Comparison of ENCODE assay signal across 29 cellular contexts in the genomic region with DNA sequence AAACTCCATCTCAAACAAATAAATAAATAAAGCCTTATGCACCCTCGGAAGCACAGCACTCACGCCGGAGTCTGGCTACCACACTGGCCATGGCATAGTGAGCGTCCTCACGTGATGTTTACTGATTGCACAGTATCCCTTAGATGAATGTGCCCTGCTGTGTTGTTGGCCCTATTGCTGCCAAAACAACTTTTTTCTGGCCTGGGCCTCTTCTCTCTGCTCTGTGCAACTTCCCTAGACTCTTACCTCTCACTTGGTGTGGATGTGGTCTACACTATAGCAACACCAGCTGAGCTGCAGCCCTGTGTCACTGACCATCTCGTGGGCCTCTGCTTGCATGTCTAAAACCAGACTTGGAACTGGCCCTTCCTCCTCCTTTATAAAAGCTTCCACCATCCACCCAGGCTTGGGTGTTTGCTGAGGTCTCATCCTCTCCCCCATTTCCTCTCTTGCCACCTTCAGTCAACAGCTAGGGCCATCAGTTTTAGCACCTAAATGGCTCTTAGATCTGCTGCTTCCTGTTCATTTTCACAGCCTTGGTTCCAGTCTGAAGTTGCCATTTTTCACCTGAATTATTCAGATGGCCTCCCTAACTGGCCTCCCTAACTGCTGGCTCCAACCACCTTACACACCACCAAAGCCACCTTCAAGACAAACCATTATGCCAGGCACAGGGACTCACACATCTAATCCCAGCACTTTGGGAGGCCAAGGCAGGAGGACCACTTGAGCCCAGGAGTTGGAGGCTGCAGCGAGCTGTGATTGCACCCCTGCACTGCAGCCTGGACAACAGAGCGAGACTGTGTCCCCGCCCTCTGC. TPM values are rescaled to one million over a fixed set of nuclear protein-coding genes. Genes with fewer than 3 reads are reported as not detected.
A peak's percentile ranks its signal among the peaks of the same experiment; 100 is the strongest.
DNase-seq lines count a peak whose midpoint lies in the region; ATAC-seq and TF ChIP-seq lines count a peak whose summit lies in the region.
"Had no signal": no experiment of that assay in that cellular context is flagged by ENCODE, and none has a peak within 500 bp of the region (broad histone marks: within the 10 kb centered on the region; RNA-seq: fewer than 3 reads in every experiment).

No MANE protein-coding gene starts in this region.

- intact Hi-C loops in activated CD4-positive, alpha-beta memory T cell treated with anti-CD3 and anti-CD28 coated beads for 36 hours (cut with micrococcal nuclease), result no loop called here
- intact Hi-C loops in CD8-positive, alpha-beta T cell (cut with DNase I, micrococcal nuclease), result no loop called here

- peaks cover 3% of the 10 kb centered on the region for H3K36me3 Mint-ChIP-seq in activated CD4-positive, alpha-beta memory T cell treated with anti-CD3 and anti-CD28 coated beads, Interleukin-2, amount 10 ng/mL, durations not matched to agents 7 days and 5 days (ENCODE audit: low read depth)
- H3K36me3 Mint-ChIP-seq in activated CD4-positive, alpha-beta memory T cell treated with anti-CD3 and anti-CD28 coated beads for 36 hours, result peaks cover 16% of the 10 kb centered on the region
- peaks cover 56% of the 10 kb centered on the region for H3K36me3 Mint-ChIP-seq in CD8-positive, alpha-beta T cell
- H3K36me3 Mint-ChIP-seq in activated CD8-positive, alpha-beta T cell treated with anti-CD3 and anti-CD28 coated beads, Interleukin-2, amount 10 ng/mL, durations not matched to agents 7 days and 5 days (ENCODE audit: low read depth), result peaks cover 14% of the 10 kb centered on the region

- POLR2A ChIA-PET in activated CD4-positive, alpha-beta memory T cell treated with anti-CD3 and anti-CD28 coated beads, Interleukin-2, amount 10 ng/mL, durations not matched to agents 7 days and 5 days (lab: Charles Lee), result no interaction called here
- POLR2A ChIA-PET in activated CD4-positive, alpha-beta memory T cell treated with anti-CD3 and anti-CD28 coated beads for 36 hours (lab: Charles Lee), result interaction anchor here (0.7 kb wide), 1 partner anchor 105 kb away, joined by 3 read pairs; no protein-coding TSS in a partner anchor
- POLR2A ChIA-PET in CD8-positive, alpha-beta T cell (lab: Charles Lee), result interaction anchor here (1.8 kb wide), 1 partner anchor 9 kb away, joined by 9 read pairs; a partner anchor contains a TSS
- POLR2A ChIA-PET in activated CD8-positive, alpha-beta T cell treated with anti-CD3 and anti-CD28 coated beads, Interleukin-2, amount 10 ng/mL, durations not matched to agents 7 days and 5 days (lab: Charles Lee), result interaction anchor here (0.6 to 2.0 kb wide), 2 partner anchors 9 to 179 kb away, joined by 3 to 9 read pairs; a partner anchor contains a TSS

- no peak overlapping the region for H3K4me3 ChIP-seq in CD8-positive, alpha-beta T cell (ENCODE audit: low read depth, low read length)
- H3K4me3 ChIP-seq: A549, left lung, ovary, tibial nerve had no signal

- no peak for DNase-seq in activated CD4-positive, alpha-beta memory T cell treated with anti-CD3 and anti-CD28 coated beads, Interleukin-2, amount 10 ng/mL, durations not matched to agents 7 days and 5 days
- DNase-seq in activated CD4-positive, alpha-beta memory T cell treated with anti-CD3 and anti-CD28 coated beads for 36 hours, result no peak
- no peak for DNase-seq in CD8-positive, alpha-beta T cell
- DNase-seq in activated CD8-positive, alpha-beta T cell treated with anti-CD3 and anti-CD28 coated beads, Interleukin-2, amount 10 ng/mL, durations not matched to agents 7 days and 5 days, result no peak
- DNase-seq in mesenteric fat pad (ENCODE audit: low spot score) (peak; percentile 49), islet precursor cell (no peak), UCSD-AML1 (lab: John Stamatoyannopoulos, UW; ENCODE audit: unreplicated experiment) (no peak)
- DNase-seq: Caco-2; central memory CD4-positive, alpha-beta T cell; DMS79 treated with DMSO at 0.1 percent for 48 hours; GF-D8; HCEC 1CT; hypothalamus; left lung; MM.1S; NCI-H1417 treated with DMSO at 0.1 percent for 48 hours; NCI-H2081; NCI-H226; NCI-H69; ovary; SIG-M5; small intestine; stimulated activated CD8-positive, alpha-beta memory T cell treated with anti-CD3 and anti-CD28 coated beads, Interleukin-4, amount 100 ng/mL, for 48 hours; SW 1271 had no signal

- H3K4me1 Mint-ChIP-seq in activated CD4-positive, alpha-beta memory T cell treated with anti-CD3 and anti-CD28 coated beads, Interleukin-2, amount 10 ng/mL, durations not matched to agents 7 days and 5 days, result peaks cover 9% of the 10 kb centered on the region
- H3K4me1 Mint-ChIP-seq in activated CD4-positive, alpha-beta memory T cell treated with anti-CD3 and anti-CD28 coated beads for 36 hours (ENCODE audit: low read depth), result peaks cover 6% of the 10 kb centered on the region
- H3K4me1 Mint-ChIP-seq in CD8-positive, alpha-beta T cell (ENCODE audit: low read depth), result peaks cover 20% of the 10 kb centered on the region
- H3K4me1 Mint-ChIP-seq in activated CD8-positive, alpha-beta T cell treated with anti-CD3 and anti-CD28 coated beads, Interleukin-2, amount 10 ng/mL, durations not matched to agents 7 days and 5 days (ENCODE audit: low read depth), result peaks cover 14% of the 10 kb centered on the region

- no peaks in the 10 kb centered on the region for H3K9me3 Mint-ChIP-seq in activated CD4-positive, alpha-beta memory T cell treated with anti-CD3 and anti-CD28 coated beads, Interleukin-2, amount 10 ng/mL, durations not matched to agents 7 days and 5 days
- no peaks in the 10 kb centered on the region for H3K9me3 Mint-ChIP-seq in activated CD4-positive, alpha-beta memory T cell treated with anti-CD3 and anti-CD28 coated beads for 36 hours
- H3K9me3 Mint-ChIP-seq in CD8-positive, alpha-beta T cell, result no peaks in the 10 kb centered on the region
- H3K9me3 Mint-ChIP-seq in activated CD8-positive, alpha-beta T cell treated with anti-CD3 and anti-CD28 coated beads, Interleukin-2, amount 10 ng/mL, durations not matched to agents 7 days and 5 days (ENCODE audit: insufficient read depth), result no peaks in the 10 kb centered on the region
- H3K9me3 Mint-ChIP-seq: activated T-helper 1 cell treated with anti-CD3 and anti-CD28 coated beads, Interleukin-12 subunit alpha, Interleukin-12 subunit beta, Interleukin-2, Interleukin-4 antibody, amounts not matched to agents 30 ng/mL and 10 ng/mL and 1 ng/mL, durations not matched to agents 14 hours and 24 hours and 36 hours had no signal

- no peaks in the 10 kb centered on the region for H3K27me3 Mint-ChIP-seq in activated CD4-positive, alpha-beta memory T cell treated with anti-CD3 and anti-CD28 coated beads, Interleukin-2, amount 10 ng/mL, durations not matched to agents 7 days and 5 days
- H3K27me3 Mint-ChIP-seq in activated CD4-positive, alpha-beta memory T cell treated with anti-CD3 and anti-CD28 coated beads for 36 hours, result no peaks in the 10 kb centered on the region
- H3K27me3 Mint-ChIP-seq in CD8-positive, alpha-beta T cell (ENCODE audit: low read depth), result no peaks in the 10 kb centered on the region
- H3K27me3 Mint-ChIP-seq in activated CD8-positive, alpha-beta T cell treated with anti-CD3 and anti-CD28 coated beads, Interleukin-2, amount 10 ng/mL, durations not matched to agents 7 days and 5 days (ENCODE audit: low read depth), result no peaks in the 10 kb centered on the region
- H3K27me3 Mint-ChIP-seq: activated naive CD8-positive, alpha-beta T cell had no signal

- H3K27ac ChIP-seq in CD8-positive, alpha-beta T cell (ENCODE audit: low read depth, low read length), result no peak overlapping the region
- H3K27ac ChIP-seq: A549, left lung, ovary, tibial nerve had no signal

- ATAC-seq in CD8-positive, alpha-beta T cell, result no peak
- no peak for ATAC-seq in activated CD8-positive, alpha-beta T cell treated with anti-CD3 and anti-CD28 coated beads, Interleukin-2, amount 10 ng/mL, durations not matched to agents 7 days and 5 days
- no peak for ATAC-seq in GM19463 (IDR thresholded peaks at IDR 0.05; ENCODE audit: unreplicated experiment)
- ATAC-seq: A549, left lung had no signal

- no peak for TF ChIP-seq CTCF in CD8-positive, alpha-beta T cell (IDR thresholded peaks at IDR 0.05)

- peak overlapping the region; percentile 55 for H3K27ac Mint-ChIP-seq in activated CD4-positive, alpha-beta memory T cell treated with anti-CD3 and anti-CD28 coated beads, Interleukin-2, amount 10 ng/mL, durations not matched to agents 7 days and 5 days
- no peak overlapping the region for H3K27ac Mint-ChIP-seq in activated CD4-positive, alpha-beta memory T cell treated with anti-CD3 and anti-CD28 coated beads for 36 hours
- H3K27ac Mint-ChIP-seq in CD8-positive, alpha-beta T cell, result peak overlapping the region; percentile 69
- H3K27ac Mint-ChIP-seq in activated CD8-positive, alpha-beta T cell treated with anti-CD3 and anti-CD28 coated beads, Interleukin-2, amount 10 ng/mL, durations not matched to agents 7 days and 5 days, result peak overlapping the region; percentile 89
- H3K27ac Mint-ChIP-seq: activated naive CD8-positive, alpha-beta T cell had no signal

- H3K27me3 ChIP-seq in CD8-positive, alpha-beta T cell (ENCODE audit: insufficient read depth, low read length), result no peaks in the 10 kb centered on the region
- H3K27me3 ChIP-seq: left lung, ovary, tibial nerve had no signal

- H3K4me1 ChIP-seq in CD8-positive, alpha-beta T cell (ENCODE audit: insufficient read depth, low read length), result peaks cover 7% of the 10 kb centered on the region
- H3K4me1 ChIP-seq: A549, Caco-2, left lung, tibial nerve had no signal

- H3K4me3 Mint-ChIP-seq in activated CD4-positive, alpha-beta memory T cell treated with anti-CD3 and anti-CD28 coated beads, Interleukin-2, amount 10 ng/mL, durations not matched to agents 7 days and 5 days, result no peak overlapping the region
- H3K4me3 Mint-ChIP-seq in activated CD4-positive, alpha-beta memory T cell treated with anti-CD3 and anti-CD28 coated beads for 36 hours, result no peak overlapping the region
- no peak overlapping the region for H3K4me3 Mint-ChIP-seq in CD8-positive, alpha-beta T cell
- H3K4me3 Mint-ChIP-seq in activated CD8-positive, alpha-beta T cell treated with anti-CD3 and anti-CD28 coated beads, Interleukin-2, amount 10 ng/mL, durations not matched to agents 7 days and 5 days, result no peak overlapping the region
- H3K4me3 Mint-ChIP-seq: activated naive CD8-positive, alpha-beta T cell; activated T-helper 1 cell treated with anti-CD3 and anti-CD28 coated beads, Interleukin-12 subunit alpha, Interleukin-12 subunit beta, Interleukin-2, Interleukin-4 antibody, amounts not matched to agents 30 ng/mL and 10 ng/mL and 1 ng/mL, durations not matched to agents 14 hours and 24 hours and 36 hours had no signal

- H3K36me3 ChIP-seq in CD8-positive, alpha-beta T cell (ENCODE audit: insufficient read depth, low read length), result peaks cover 14% of the 10 kb centered on the region
- H3K36me3 ChIP-seq: ovary had no signal

- CTCF ChIA-PET in activated CD4-positive, alpha-beta memory T cell treated with anti-CD3 and anti-CD28 coated beads, Interleukin-2, amount 10 ng/mL, durations not matched to agents 7 days and 5 days (lab: Charles Lee), result interaction anchor here (1.5 kb wide), 1 partner anchor 15 kb away, joined by 6 read pairs; no protein-coding TSS in a partner anchor
- CTCF ChIA-PET in activated CD4-positive, alpha-beta memory T cell treated with anti-CD3 and anti-CD28 coated beads for 36 hours (lab: Charles Lee), result no interaction called here
- CTCF ChIA-PET in CD8-positive, alpha-beta T cell (lab: Charles Lee), result interaction anchor here (2.2 kb wide), 1 partner anchor 52 kb away, joined by 6 read pairs; no protein-coding TSS in a partner anchor
- CTCF ChIA-PET in activated CD8-positive, alpha-beta T cell treated with anti-CD3 and anti-CD28 coated beads, Interleukin-2, amount 10 ng/mL, durations not matched to agents 7 days and 5 days (lab: Charles Lee), result interaction anchor here (0.6 to 2.3 kb wide), 7 partner anchors 9 to 161 kb away, joined by 3 to 9 read pairs (median 5); a partner anchor contains a TSS

- H3K9me3 ChIP-seq in CD8-positive, alpha-beta T cell (ENCODE audit: low read length), result no peaks in the 10 kb centered on the region
- H3K9me3 ChIP-seq: A549, Caco-2, left lung, ovary, tibial nerve had no signal

RNA-seq across cellular contexts. Expression of a gene that starts 9.2 kb away (rescaled TPM):
- 1 to 10 TPM; 6.1 to 6.2 TPM for total RNA-seq in activated CD4-positive, alpha-beta memory T cell treated with anti-CD3 and anti-CD28 coated beads, Interleukin-2, amount 10 ng/mL, durations not matched to agents 7 days and 5 days
- 1 to 10 TPM; 6.8 to 9.0 TPM for total RNA-seq in activated CD4-positive, alpha-beta memory T cell treated with anti-CD3 and anti-CD28 coated beads for 36 hours
- 1 to 10 TPM; 1.9 to 2.1 TPM for total RNA-seq in CD8-positive, alpha-beta T cell
- 10 to 100 TPM in 1 of 2 experiments, 1 to 10 TPM in 1; 9.2 to 12.6 TPM for total RNA-seq in activated CD8-positive, alpha-beta T cell treated with anti-CD3 and anti-CD28 coated beads, Interleukin-2, amount 10 ng/mL, durations not matched to agents 7 days and 5 days
- total RNA-seq in mesenteric fat pad, result 5.2 TPM

RNA-seq across cellular contexts. Expression of a gene that starts 34.5 kb away (rescaled TPM):
- total RNA-seq in activated CD4-positive, alpha-beta memory T cell treated with anti-CD3 and anti-CD28 coated beads, Interleukin-2, amount 10 ng/mL, durations not matched to agents 7 days and 5 days, result 1 to 10 TPM; 1.1 to 1.2 TPM
- total RNA-seq in activated CD4-positive, alpha-beta memory T cell treated with anti-CD3 and anti-CD28 coated beads for 36 hours, result under 1 TPM; 0.43 to 0.70 TPM
- 1 to 10 TPM; 2.6 to 2.7 TPM for total RNA-seq in CD8-positive, alpha-beta T cell
- 1 to 10 TPM in 1 of 2 experiments, under 1 TPM in 1; 0.76 to 1.2 TPM for total RNA-seq in activated CD8-positive, alpha-beta T cell treated with anti-CD3 and anti-CD28 coated beads, Interleukin-2, amount 10 ng/mL, durations not matched to agents 7 days and 5 days
- 21.1 TPM for total RNA-seq in mesenteric fat pad
